In the genomic region with DNA sequence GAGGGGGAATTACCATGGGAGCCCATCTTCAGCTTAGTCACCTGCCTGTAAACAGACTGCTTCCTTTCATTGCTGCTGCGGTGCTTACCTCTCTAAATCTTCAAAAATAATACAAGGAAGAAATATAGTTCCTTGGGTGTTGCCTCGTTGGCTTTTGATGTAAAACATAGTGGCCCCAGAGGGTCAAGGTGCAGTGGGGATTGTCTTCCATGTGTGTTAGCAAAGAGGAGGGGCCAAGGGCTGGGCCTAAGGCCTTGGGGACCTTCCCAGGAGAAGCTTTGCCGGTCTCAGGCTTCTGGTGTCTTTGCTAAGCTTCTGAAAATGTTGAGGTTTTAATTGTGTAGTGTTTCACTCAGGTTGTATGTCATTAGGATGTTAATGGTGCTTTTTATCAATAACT, we compare ENCODE assay signal across 23 cellular contexts.
"Had no signal": no experiment of that assay in that cellular context is flagged by ENCODE, and none has a peak within 500 bp of the region (broad histone marks: within the 10 kb centered on the region; RNA-seq: fewer than 3 reads in every experiment).

No MANE protein-coding gene starts in this region.

- DNase-seq: activated CD4-positive, alpha-beta T cell treated with anti-CD3 and anti-CD28 coated beads, Interleukin-2, amount 50 U/mL, for 1 hour; activated CD4-positive, CD25-positive, alpha-beta regulatory T cell; activated CD8-positive, alpha-beta memory T cell treated with anti-CD3 and anti-CD28 coated beads, Interleukin-2, amount 50 U/mL, for 48 hours; activated CD8-positive, alpha-beta T cell treated with anti-CD3 and anti-CD28 coated beads, Interleukin-2, amount 10 ng/mL, durations not matched to agents 7 days and 5 days; activated naive CD4-positive, alpha-beta T cell; activated T-cell treated with anti-CD3 and anti-CD28 coated beads, Interleukin-2, amount 50 U/mL, for 1 hour; body of pancreas; MG63; MV-4-11; NCI-H1092 treated with DMSO at 0.1 percent for 48 hours; NCI-H1436; NCI-H1694 treated with DMSO at 0.1 percent for 48 hours; NCI-H2029 treated with DMSO at 0.1 percent for 48 hours; NCI-H345; NCI-H510A; NCI-H69; NK-92 treated with Interleukin-12 subunit alpha and Interleukin-12 subunit beta, amount 100 ng/mL, for 24 hours; SHP77 treated with DMSO at 0.1 percent for 48 hours; T-helper 2 cell; T1000 had no signal

- H3K9me3 Mint-ChIP-seq: activated naive CD4-positive, alpha-beta T cell treated with anti-CD3 and anti-CD28 coated beads, Interleukin-2, amount 50 U/mL, for 24 hours; central memory CD8-positive, alpha-beta T cell had no signal

- H3K9me3 ChIP-seq: ascending aorta, body of pancreas, MG63 had no signal

- H3K4me3 ChIP-seq: ascending aorta, body of pancreas, MG63 had no signal

- ATAC-seq: activated CD8-positive, alpha-beta T cell treated with anti-CD3 and anti-CD28 coated beads, Interleukin-2, amount 10 ng/mL, durations not matched to agents 7 days and 5 days; body of pancreas had no signal

- H3K27ac Mint-ChIP-seq: activated CD8-positive, alpha-beta T cell treated with anti-CD3 and anti-CD28 coated beads, Interleukin-2, amount 10 ng/mL, durations not matched to agents 7 days and 5 days; activated naive CD4-positive, alpha-beta T cell treated with anti-CD3 and anti-CD28 coated beads, Interleukin-2, amount 50 U/mL, for 24 hours had no signal

- H3K27me3 ChIP-seq: ascending aorta, body of pancreas, MG63 had no signal

- H3K4me1 Mint-ChIP-seq: activated naive CD4-positive, alpha-beta T cell treated with anti-CD3 and anti-CD28 coated beads, Interleukin-2, amount 50 U/mL, for 24 hours; central memory CD8-positive, alpha-beta T cell had no signal

- H3K4me1 ChIP-seq: body of pancreas had no signal

- H3K4me3 Mint-ChIP-seq: activated CD8-positive, alpha-beta T cell treated with anti-CD3 and anti-CD28 coated beads, Interleukin-2, amount 10 ng/mL, durations not matched to agents 7 days and 5 days; activated naive CD4-positive, alpha-beta T cell treated with anti-CD3 and anti-CD28 coated beads, Interleukin-2, amount 50 U/mL, for 24 hours; central memory CD8-positive, alpha-beta T cell had no signal

- H3K36me3 ChIP-seq: ascending aorta, MG63 had no signal

- H3K36me3 Mint-ChIP-seq: activated naive CD4-positive, alpha-beta T cell treated with anti-CD3 and anti-CD28 coated beads, Interleukin-2, amount 50 U/mL, for 24 hours had no signal

- H3K27ac ChIP-seq: body of pancreas had no signal
